9 cellular contexts compared by ENCODE assay signal in genomic region chr10:70664702-70665195, GRCh38. TPM values are rescaled to one million over a fixed set of nuclear protein-coding genes. Genes with fewer than 3 reads are reported as not detected.
DNase-seq lines count a peak whose midpoint lies in the region; ATAC-seq and TF ChIP-seq lines count a peak whose summit lies in the region.
"Had no signal": no experiment of that assay in that cellular context is flagged by ENCODE, and none has a peak within 500 bp of the region (broad histone marks: within the 10 kb centered on the region; RNA-seq: fewer than 3 reads in every experiment).

No MANE protein-coding gene starts in this region.

- ATAC-seq in foreskin keratinocyte (peak; percentile 96), HG03565 (IDR thresholded peaks at IDR 0.05; ENCODE audit: unreplicated experiment) (no peak), HG03439 (IDR thresholded peaks at IDR 0.05; ENCODE audit: unreplicated experiment) (no peak)

- H3K36me3 ChIP-seq in skeletal muscle tissue (ENCODE audit: control insufficient read depth in 3 of 3, insufficient read depth in 3 of 3, low read length in 3 of 3), result no peaks in the 10 kb centered on the region
- no peaks in the 10 kb centered on the region for H3K36me3 ChIP-seq in uterus
- H3K36me3 ChIP-seq: adrenal gland had no signal

- intact Hi-C loops in uterus (cut with DNase I; ENCODE audit: low total_unique reads), result no loop called here

- DNase-seq in NCI-H1092 treated with DMSO at 0.1 percent for 48 hours (lab: John Stamatoyannopoulos, UW) (peak; percentile 13), NCI-H1092 (lab: John Stamatoyannopoulos, UW) (no peak), RWPE1 (ENCODE audit: low spot score) (peak; percentile 68), foreskin keratinocyte (peak; percentile 94 to 98), uterus (no peak)

- H3K9me3 ChIP-seq in skeletal muscle tissue (ENCODE audit: control insufficient read depth in 3 of 3, low read length in 3 of 3) (no peaks in the 10 kb centered on the region), uterus (no peaks in the 10 kb centered on the region)
- H3K9me3 ChIP-seq: adrenal gland had no signal

- no peak overlapping the region for H3K9ac ChIP-seq in skeletal muscle tissue (ENCODE audit: low read depth in 1 of 3, low read length in 3 of 3)

- CTCF ChIA-PET in RWPE1 (lab: Yijun Ruan, JAX), result no interaction called here

- TF ChIP-seq CTCF in RWPE1 (conservative IDR thresholded peaks at IDR 0.05; ENCODE audit: low read depth) (no peak), foreskin keratinocyte (conservative IDR thresholded peaks at IDR 0.05) (no peak), uterus (IDR thresholded peaks at IDR 0.05) (no peak)

- H3K4me1 ChIP-seq in foreskin keratinocyte, result peaks cover 9% of the 10 kb centered on the region
- H3K4me1 ChIP-seq in skeletal muscle tissue (ENCODE audit: control insufficient read depth in 3 of 3, insufficient read depth in 3 of 3, low read length in 3 of 3), result peaks cover 2 to 10% (median 9%) of the 10 kb centered on the region in 3 donors
- no peaks in the 10 kb centered on the region for H3K4me1 ChIP-seq in uterus
- H3K4me1 ChIP-seq: adrenal gland had no signal

- POLR2A ChIA-PET in RWPE1 (lab: Yijun Ruan, JAX; ENCODE audit: low non-redundant PET), result interaction anchor here (0.5 kb wide), 1 partner anchor 157 kb away, joined by 3 read pairs; no protein-coding TSS in a partner anchor

- H3K27me3 ChIP-seq in foreskin keratinocyte (peaks cover 28% of the 10 kb centered on the region), skeletal muscle tissue (ENCODE audit: control insufficient read depth in 3 of 3, insufficient read depth in 3 of 3, low read length in 3 of 3) (peaks cover 0 to 6% (median 2%) of the 10 kb centered on the region in 3 donors), uterus (no peaks in the 10 kb centered on the region)
- H3K27me3 ChIP-seq: adrenal gland had no signal

- H3K27ac ChIP-seq in RWPE1 (no peak overlapping the region; the same call in 1 of the 2 replicates), foreskin keratinocyte (peak overlapping the region; percentile 65), skeletal muscle tissue (ENCODE audit: low read depth, low read length) (peak overlapping the region; percentile 36), uterus (no peak overlapping the region)
- H3K27ac ChIP-seq: adrenal gland had no signal

- no peak for TF ChIP-seq POLR2A in uterus (IDR thresholded peaks at IDR 0.05)

- no peak overlapping the region for H3K4me3 ChIP-seq in skeletal muscle tissue (ENCODE audit: low read length in 3 of 3)
- H3K4me3 ChIP-seq in uterus, result no peak overlapping the region
- H3K4me3 ChIP-seq: adrenal gland had no signal

RNA-seq across cellular contexts. Expression of gene ADAMTS14, which starts 7.6 kb away (rescaled TPM):
- 0.10 TPM in 1 of 2 replicates, not detected in the other for total RNA-seq in foreskin keratinocyte
- polyA plus RNA-seq in foreskin keratinocyte, result 0.09 TPM in 1 of 2 replicates, not detected in the other
- total RNA-seq in skeletal muscle tissue, result 5.7 TPM
- 1 to 10 TPM in 1 of 4 donors, under 1 TPM in 1, not detected in 2; 0.18 to 3.7 TPM for total RNA-seq in uterus

Comparison
In these comparisons a context has a peak if more than half of its experiments do, and no peak if none do; other contexts are left out.
1. DNase-seq: peak in NCI-H1092 treated with DMSO at 0.1 percent for 48 hours (single experiment), RWPE1 (single experiment) and foreskin keratinocyte (2 of 2); none in NCI-H1092 (single experiment) and uterus (0 of 2).
2. H3K27ac ChIP-seq: peak in foreskin keratinocyte (single experiment) and skeletal muscle tissue (single experiment); none in RWPE1 (single experiment) and uterus (0 of 2).